ENCODE assay signal across 24 cellular contexts in the genomic region with DNA sequence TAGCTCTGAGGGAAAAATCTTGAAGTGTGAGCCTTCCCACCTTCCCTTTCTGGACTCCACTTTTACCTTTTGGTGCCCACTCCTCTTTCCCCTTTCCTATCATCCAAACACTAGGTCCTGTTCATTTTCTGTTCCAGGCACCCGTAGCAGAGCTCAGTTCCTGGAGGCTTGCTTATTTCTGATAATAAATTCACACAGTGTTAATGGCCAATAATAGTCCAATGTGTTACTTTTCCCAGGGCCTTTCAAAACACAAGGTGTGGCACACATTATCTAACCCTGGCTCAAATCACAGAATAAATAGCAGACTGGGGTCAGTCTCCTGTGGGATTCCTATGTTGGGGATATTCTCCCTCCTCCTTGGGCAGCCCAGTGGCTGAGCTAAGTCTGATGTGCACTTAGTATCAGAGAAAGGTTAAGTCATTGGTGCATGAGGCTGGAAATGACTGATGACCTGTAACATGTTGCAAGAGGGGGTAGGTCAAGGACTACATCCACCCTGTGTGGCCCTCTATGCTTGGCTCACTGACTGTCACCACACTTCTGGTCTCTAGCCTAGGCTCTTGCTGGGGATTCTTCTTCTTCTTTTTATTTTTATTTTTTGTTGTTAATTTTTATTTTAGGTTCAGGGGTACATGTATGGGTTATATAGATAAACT. TPM values are rescaled to one million over a fixed set of nuclear protein-coding genes. Genes with fewer than 3 reads are reported as not detected.
DNase-seq lines count a peak whose midpoint lies in the region; ATAC-seq and TF ChIP-seq lines count a peak whose summit lies in the region.
"Had no signal": no experiment of that assay in that cellular context is flagged by ENCODE, and none has a peak within 500 bp of the region (broad histone marks: within the 10 kb centered on the region; RNA-seq: fewer than 3 reads in every experiment).

No MANE protein-coding gene starts in this region.

- no peaks in the 10 kb centered on the region for H3K36me3 Mint-ChIP-seq in activated naive CD8-positive, alpha-beta T cell
- no peaks in the 10 kb centered on the region for H3K36me3 Mint-ChIP-seq in activated naive CD8-positive, alpha-beta T cell treated with anti-CD3 and anti-CD28 coated beads for 36 hours
- H3K36me3 Mint-ChIP-seq in glutamatergic neuron (ENCODE audit: unreplicated experiment) (no peaks in the 10 kb centered on the region), neural progenitor cell (peaks cover 3% of the 10 kb centered on the region)

- peaks cover 18% of the 10 kb centered on the region for H3F3A ChIP-seq in neural progenitor cell (ENCODE audit: low read depth)

- intact Hi-C loops in aorta (cut with DNase I), result loop anchor here in 1 of 2 donors (5.0 kb wide), 1 partner anchor 42 kb away; no protein-coding TSS in a partner anchor
- intact Hi-C loops in upper lobe of right lung (cut with DNase I), result no loop called here

- no peak for TF ChIP-seq CTCF in glutamatergic neuron (IDR thresholded peaks at IDR 0.05; ENCODE audit: partially characterized antibody, unreplicated experiment)
- TF ChIP-seq CTCF in neural progenitor cell (IDR thresholded peaks at IDR 0.05), result no peak
- TF ChIP-seq CTCF in upper lobe of right lung (IDR thresholded peaks at IDR 0.05), result no peak

- H3K9me3 ChIP-seq in neural progenitor cell (ENCODE audit: low read depth) (no peaks in the 10 kb centered on the region), aorta (ENCODE audit: control insufficient read depth, low read length) (no peaks in the 10 kb centered on the region), upper lobe of right lung (no peaks in the 10 kb centered on the region)
- H3K9me3 ChIP-seq: BLaER1, esophagus squamous epithelium, mucosa of descending colon, uterus had no signal

- H3K27ac ChIP-seq in neural progenitor cell (no peak overlapping the region), aorta (ENCODE audit: low read depth in 1 of 2, low read length in 2 of 2) (peak overlapping the region; percentile 48 to 57), upper lobe of right lung (no peak overlapping the region)
- H3K27ac ChIP-seq: BLaER1, esophagus squamous epithelium, WERI-Rb-1 had no signal

- peak overlapping the region; percentile 61 for H3K4me3 Mint-ChIP-seq in activated naive CD8-positive, alpha-beta T cell
- H3K4me3 Mint-ChIP-seq in activated naive CD8-positive, alpha-beta T cell treated with anti-CD3 and anti-CD28 coated beads for 36 hours, result no peak overlapping the region
- H3K4me3 Mint-ChIP-seq in glutamatergic neuron (ENCODE audit: unreplicated experiment), result no peak overlapping the region
- peak overlapping the region; percentile 89 for H3K4me3 Mint-ChIP-seq in neural progenitor cell
- H3K4me3 Mint-ChIP-seq: activated naive CD8-positive, alpha-beta T cell treated with anti-CD3 and anti-CD28 coated beads, Interleukin-2, amount 50 U/mL, for 24 hours; stimulated activated naive CD8-positive, alpha-beta T cell treated with anti-CD3 and anti-CD28 coated beads, Interleukin-15, Interleukin-2, amounts not matched to agents 100 ng/mL and 50 ng/mL, for 24 hours had no signal

- H3K9me3 Mint-ChIP-seq in activated naive CD8-positive, alpha-beta T cell (ENCODE audit: low read depth), result no peaks in the 10 kb centered on the region
- H3K9me3 Mint-ChIP-seq in activated naive CD8-positive, alpha-beta T cell treated with anti-CD3 and anti-CD28 coated beads for 36 hours, result peaks cover 3% of the 10 kb centered on the region
- H3K9me3 Mint-ChIP-seq in glutamatergic neuron (ENCODE audit: unreplicated experiment) (peaks cover 27% of the 10 kb centered on the region), neural progenitor cell (no peaks in the 10 kb centered on the region)
- H3K9me3 Mint-ChIP-seq: activated CD4-positive, alpha-beta memory T cell treated with anti-CD3 and anti-CD28 coated beads, Interleukin-2, amount 10 ng/mL, durations not matched to agents 7 days and 5 days; stimulated activated naive CD8-positive, alpha-beta T cell treated with anti-CD3 and anti-CD28 coated beads, Interleukin-15, Interleukin-2, amounts not matched to agents 100 ng/mL and 50 ng/mL, for 24 hours had no signal

- H3K9ac ChIP-seq in neural progenitor cell, result no peak overlapping the region
- H3K9ac ChIP-seq: BLaER1 had no signal

- DNase-seq in activated naive CD8-positive, alpha-beta T cell treated with anti-CD3 and anti-CD28 coated beads for 36 hours, result no peak
- DNase-seq in glutamatergic neuron, result no peak
- DNase-seq in neural progenitor cell (ENCODE audit: low spot score), result no peak
- DNase-seq in aorta, result no peak
- no peak for DNase-seq in upper lobe of right lung
- DNase-seq: activated CD4-positive, alpha-beta memory T cell treated with anti-CD3 and anti-CD28 coated beads, Interleukin-2, amount 10 ng/mL, durations not matched to agents 7 days and 5 days; activated naive CD8-positive, alpha-beta T cell treated with anti-CD3 and anti-CD28 coated beads, Interleukin-2, amount 50 U/mL, for 24 hours; activated T-cell treated with anti-CD3 and anti-CD28 coated beads, Interleukin-2, amount 50 U/mL, for 48 hours; esophagus squamous epithelium; mucosa of descending colon; NCI-H526 treated with DMSO at 0.1 percent for 48 hours; posterior cingulate gyrus; stimulated activated CD4-positive, alpha-beta T cell treated with anti-CD3 and anti-CD28 coated beads, Interleukin-1b, Interleukin-23, amount 100 ng/mL, for 48 hours; uterus had no signal

- no peak overlapping the region for H3K27ac Mint-ChIP-seq in activated naive CD8-positive, alpha-beta T cell
- no peak overlapping the region for H3K27ac Mint-ChIP-seq in activated naive CD8-positive, alpha-beta T cell treated with anti-CD3 and anti-CD28 coated beads for 36 hours
- H3K27ac Mint-ChIP-seq in glutamatergic neuron (ENCODE audit: unreplicated experiment), result peak overlapping the region; percentile 99
- H3K27ac Mint-ChIP-seq in neural progenitor cell, result no peak overlapping the region
- H3K27ac Mint-ChIP-seq: activated CD4-positive, alpha-beta memory T cell treated with anti-CD3 and anti-CD28 coated beads, Interleukin-2, amount 10 ng/mL, durations not matched to agents 7 days and 5 days; activated naive CD8-positive, alpha-beta T cell treated with anti-CD3 and anti-CD28 coated beads, Interleukin-2, amount 50 U/mL, for 24 hours; stimulated activated naive CD8-positive, alpha-beta T cell treated with anti-CD3 and anti-CD28 coated beads, Interleukin-15, Interleukin-2, amounts not matched to agents 100 ng/mL and 50 ng/mL, for 24 hours had no signal

- H3K36me3 ChIP-seq in neural progenitor cell (no peaks in the 10 kb centered on the region), aorta (ENCODE audit: control insufficient read depth in 1 of 2, insufficient read depth in 2 of 2, low read length in 1 of 2) (no peaks in the 10 kb centered on the region), upper lobe of right lung (no peaks in the 10 kb centered on the region)
- H3K36me3 ChIP-seq: BLaER1, esophagus squamous epithelium, uterus had no signal

- peaks cover 21% of the 10 kb centered on the region for H4K20me1 ChIP-seq in neural progenitor cell (ENCODE audit: low read depth)

- peaks cover 12% of the 10 kb centered on the region for H3K4me1 Mint-ChIP-seq in activated naive CD8-positive, alpha-beta T cell (ENCODE audit: low read depth)
- peaks cover 7% of the 10 kb centered on the region for H3K4me1 Mint-ChIP-seq in activated naive CD8-positive, alpha-beta T cell treated with anti-CD3 and anti-CD28 coated beads for 36 hours
- peaks cover 16% of the 10 kb centered on the region for H3K4me1 Mint-ChIP-seq in glutamatergic neuron (ENCODE audit: low read depth, unreplicated experiment)
- H3K4me1 Mint-ChIP-seq in neural progenitor cell, result peaks cover 26% of the 10 kb centered on the region

- H3K4me1 ChIP-seq in neural progenitor cell (peaks cover 22% of the 10 kb centered on the region), aorta (ENCODE audit: control insufficient read depth in 1 of 2, insufficient read depth in 2 of 2, low read length in 2 of 2) (peaks cover 3 to 5% of the 10 kb centered on the region in 2 donors), upper lobe of right lung (peaks cover 9% of the 10 kb centered on the region)
- H3K4me1 ChIP-seq: uterus had no signal

- H3K27me3 Mint-ChIP-seq in activated naive CD8-positive, alpha-beta T cell, result peaks cover 30% of the 10 kb centered on the region
- peaks cover 20% of the 10 kb centered on the region for H3K27me3 Mint-ChIP-seq in activated naive CD8-positive, alpha-beta T cell treated with anti-CD3 and anti-CD28 coated beads for 36 hours
- H3K27me3 Mint-ChIP-seq in glutamatergic neuron (ENCODE audit: unreplicated experiment), result peaks cover 26% of the 10 kb centered on the region
- peaks cover 6% of the 10 kb centered on the region for H3K27me3 Mint-ChIP-seq in neural progenitor cell (ENCODE audit: insufficient read depth, low read depth)

- H3K4me3 ChIP-seq in neural progenitor cell (no peak overlapping the region), aorta (ENCODE audit: low read length in 2 of 2) (peak overlapping the region; percentile 93 to 99), upper lobe of right lung (no peak overlapping the region)
- H3K4me3 ChIP-seq: mucosa of descending colon had no signal

- H2AFZ ChIP-seq in neural progenitor cell (replicated peaks), result no peak overlapping the region

- no peak overlapping the region for H3K4me2 ChIP-seq in neural progenitor cell

- peaks cover 46% of the 10 kb centered on the region for H3K27me3 ChIP-seq in neural progenitor cell
- no peaks in the 10 kb centered on the region for H3K27me3 ChIP-seq in aorta (ENCODE audit: control insufficient read depth in 1 of 2, insufficient read depth in 2 of 2, low read length in 1 of 2)
- H3K27me3 ChIP-seq in upper lobe of right lung, result peaks cover 14% of the 10 kb centered on the region
- H3K27me3 ChIP-seq: uterus had no signal

- H3K79me2 ChIP-seq in neural progenitor cell (ENCODE audit: low read depth), result peaks cover 15% of the 10 kb centered on the region

- no peak for ATAC-seq in aorta (ENCODE audit: low FRiP score)
- no peak for ATAC-seq in HG03354 (IDR thresholded peaks at IDR 0.05; ENCODE audit: poor library complexity, severe bottlenecking, unreplicated experiment)
- no peak for ATAC-seq in GM21423 (IDR thresholded peaks at IDR 0.05; ENCODE audit: unreplicated experiment)
- no peak for ATAC-seq in upper lobe of right lung
- ATAC-seq: activated naive CD8-positive, alpha-beta T cell treated with anti-CD3 and anti-CD28 coated beads, Interleukin-2, amount 50 U/mL, for 24 hours; left lobe of liver; mucosa of descending colon had no signal

- 15 to 21% methylated on average over 1 of the region's 1 CpG for WGBS in aorta, 2 donors

RNA-seq across cellular contexts. Expression of a gene that starts 2.4 kb away (rescaled TPM):
- total RNA-seq in activated naive CD8-positive, alpha-beta T cell treated with anti-CD3 and anti-CD28 coated beads for 36 hours, result 1 to 10 TPM; 5.9 to 6.9 TPM
- total RNA-seq in glutamatergic neuron (ENCODE audit: unreplicated experiment) (867 TPM), neural progenitor cell (ENCODE audit: low replicate concordance) (20.6 and 21.7 TPM in 2 replicates), aorta (100 to 1,000 TPM; 257 to 436 TPM), upper lobe of right lung (22.4 TPM)
- 10 to 100 TPM; 32.6 to 46.4 TPM for polyA plus RNA-seq in aorta

RNA-seq across cellular contexts. Expression of a gene that starts 43.7 kb away (rescaled TPM):
- not detected for total RNA-seq in activated naive CD8-positive, alpha-beta T cell treated with anti-CD3 and anti-CD28 coated beads for 36 hours
- total RNA-seq in glutamatergic neuron (ENCODE audit: unreplicated experiment), result not detected
- not detected in 2 replicates for total RNA-seq in neural progenitor cell (ENCODE audit: low replicate concordance)
- total RNA-seq in aorta, result not detected
- not detected for polyA plus RNA-seq in aorta
- not detected for total RNA-seq in upper lobe of right lung
- total RNA-seq: activated CD4-positive, alpha-beta memory T cell treated with anti-CD3 and anti-CD28 coated beads, Interleukin-2, amount 10 ng/mL, durations not matched to agents 7 days and 5 days; cardiac septum; H4; left lobe of liver; T-helper 1 cell treated with Interleukin-12 subunit alpha and Interleukin-12 subunit beta and Interleukin-4 antibody, amounts not matched to agents 30 ng/mL and 1 ng/mL, for 36 hours; uterus had no signal

Comparison
In these comparisons a context has a peak if more than half of its experiments do, and no peak if none do; other contexts are left out.
1. H3K4me3 Mint-ChIP-seq: peak in activated naive CD8-positive, alpha-beta T cell (single experiment) and neural progenitor cell (single experiment); none in activated naive CD8-positive, alpha-beta T cell treated with anti-CD3 and anti-CD28 coated beads for 36 hours (single experiment) and glutamatergic neuron (single experiment).
2. H3K27ac ChIP-seq: peak in aorta (2 of 2); none in neural progenitor cell (single experiment) and upper lobe of right lung (single experiment).
3. H3K4me3 ChIP-seq: peak in aorta (2 of 2); none in neural progenitor cell (single experiment) and upper lobe of right lung (single experiment).
4. RNA of a gene that starts 2.4 kb away (total RNA-seq): 867 TPM in glutamatergic neuron (single experiment) and 257 to 436 TPM in aorta; 22.4 TPM in upper lobe of right lung (single experiment), 20.6 to 21.7 TPM in neural progenitor cell and 5.9 to 6.9 TPM in activated naive CD8-positive, alpha-beta T cell treated with anti-CD3 and anti-CD28 coated beads for 36 hours; every median in the first group is over 10 times any median in the second.